In the genomic region with DNA sequence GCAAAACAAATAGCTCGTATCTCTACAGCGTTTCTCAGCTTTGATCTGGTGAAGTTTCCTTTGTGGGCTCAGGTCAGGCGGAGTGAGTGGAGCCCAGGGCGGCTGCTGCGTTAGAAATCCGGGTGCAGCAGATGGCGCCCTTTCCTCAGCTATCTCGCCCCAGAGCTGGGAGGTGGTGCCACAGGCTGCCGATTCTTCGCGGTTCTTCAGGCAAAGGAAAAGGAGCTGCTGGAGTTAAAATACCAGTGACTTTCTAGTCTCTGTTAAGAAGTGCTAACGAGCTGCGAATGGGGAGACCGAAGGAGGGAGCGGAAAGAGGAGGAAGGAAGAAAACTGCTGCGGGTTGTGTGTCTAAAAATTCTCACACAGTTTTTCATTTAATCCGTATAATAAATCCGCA, we compare ENCODE assay signal across 9 cellular contexts.
DNase-seq lines count a peak whose midpoint lies in the region; ATAC-seq, FAIRE-seq and TF ChIP-seq lines count a peak whose summit lies in the region.
"Had no signal": no experiment of that assay in that cellular context is flagged by ENCODE, and none has a peak within 500 bp of the region (broad histone marks: within the 10 kb centered on the region; RNA-seq: fewer than 3 reads in every experiment).

No MANE protein-coding gene starts in this region.

- in situ Hi-C loops in astrocyte of the spinal cord (cut with HindIII; ENCODE audit: low sequenced_read_pairs): no loop called here

- peak; percentile 85 for TF ChIP-seq CTCF in astrocyte of the spinal cord (IDR thresholded peaks at IDR 0.05; ENCODE audit: low read depth, low read length)

- no peak for FAIRE-seq in frontal cortex (lab: Jason Lieb, UNC)
- FAIRE-seq: colon had no signal

- DNase-seq in COLO829 (ENCODE audit: low spot score) (peak; percentile 51), HT1080 (ENCODE audit: low read depth) (peak; percentile 82), T1000 (lab: John Stamatoyannopoulos, UW) (peak; percentile 19), astrocyte of the spinal cord (ENCODE audit: low read depth, low spot score) (peak; percentile 67), iPS-NIHi11 (ENCODE audit: low spot score) (peak; percentile 69), frontal cortex (ENCODE audit: low spot score in 2 of 2) (no peak)
- peak; percentile 31 to 50 for DNase-seq in stimulated activated CD4-positive, alpha-beta T cell treated with anti-CD3 and anti-CD28 coated beads, Interleukin-15, amount 100 ng/mL, for 1 hour (ENCODE audit: low read depth in 1 of 2, low spot score in 1 of 2)

- peak; percentile 97 for ATAC-seq in GM21381 (IDR thresholded peaks at IDR 0.05; ENCODE audit: unreplicated experiment)

- no peak overlapping the region for H3K4me3 ChIP-seq in astrocyte of the spinal cord (ENCODE audit: low read depth, low read length)

Comparison
In these comparisons a context has a peak if more than half of its experiments do, and no peak if none do; other contexts are left out.
1. DNase-seq: peak in COLO829 (single experiment), HT1080 (single experiment), T1000 (single experiment), astrocyte of the spinal cord (single experiment), iPS-NIHi11 (single experiment) and stimulated activated CD4-positive, alpha-beta T cell treated with anti-CD3 and anti-CD28 coated beads, Interleukin-15, amount 100 ng/mL, for 1 hour (2 of 2); none in frontal cortex (0 of 2).